Comparison of ENCODE assay signal across 7 cellular contexts in genomic region chrX:280722-281121, GRCh38. TPM values are rescaled to one million over a fixed set of nuclear protein-coding genes. Genes with fewer than 3 reads are reported as not detected.
A peak's percentile ranks its signal among the peaks of the same experiment; 100 is the strongest.
DNase-seq lines count a peak whose midpoint lies in the region; ATAC-seq and TF ChIP-seq lines count a peak whose summit lies in the region.
"Not testable (repeated sequence)": the region's sequence is repeated elsewhere in the genome, so short reads cannot be mapped to it uniquely, and the experiment has no call there.

No MANE protein-coding gene starts in this region.

- not testable (repeated sequence) for H3K23ac ChIP-seq in neuronal stem cell (ENCODE audit: low read depth, low read length, poor library complexity)

- peak overlapping the region; percentile 95 for H3K27ac ChIP-seq in HUES48 (ENCODE audit: low read depth, low read length)
- not testable (repeated sequence) for H3K27ac ChIP-seq in breast epithelium; left ventricle myocardium inferior (replicated peaks); lower lobe of right lung; urinary bladder (ENCODE audit: low read depth)
- H3K27ac ChIP-seq in neuronal stem cell (replicated peaks; ENCODE audit: low read length) = peak overlapping the region; percentile 98
- H3K27ac ChIP-seq in stomach = peak overlapping the region in 2 of 5 donors; percentile 49 to 72

- H4K91ac ChIP-seq in neuronal stem cell (ENCODE audit: low read depth, low read length, poor library complexity) = not testable (repeated sequence)

- WGBS in neuronal stem cell (ENCODE audit: extremely low coverage in 2 of 2, insufficient read length in 2 of 2, insufficient replicate concordance in 1 of 2), 2 donors = no CpG with 5 or more reads among the region's 24 CpGs
- WGBS in stomach, 5 donors = 0 to 14% methylated on average over 1 to 13 of the region's 24 CpGs; no CpG with 5 or more reads in 3 of the 5 donors
- WGBS in urinary bladder = 9% methylated on average over 18 of the region's 24 CpGs

- H4K8ac ChIP-seq in neuronal stem cell (ENCODE audit: low read depth, low read length) = not testable (repeated sequence)

- H3K4ac ChIP-seq in neuronal stem cell (ENCODE audit: low read length) = not testable (repeated sequence)

- H2BK5ac ChIP-seq in neuronal stem cell (ENCODE audit: low read length) = not testable (repeated sequence)

- H2AK5ac ChIP-seq in neuronal stem cell (ENCODE audit: low read depth, low read length) = not testable (repeated sequence)

- TF ChIP-seq EP300 in stomach (IDR thresholded peaks at IDR 0.05) = not testable (repeated sequence)

- H2BK120ac ChIP-seq in neuronal stem cell (ENCODE audit: low read depth, low read length) = not testable (repeated sequence)

- H3K14ac ChIP-seq in neuronal stem cell (ENCODE audit: low read length) = not testable (repeated sequence)

- not testable (repeated sequence) for H3K9ac ChIP-seq in HUES48 (ENCODE audit: low read depth, low read length); neuronal stem cell (ENCODE audit: low read depth, low read length, poor library complexity)

- H3K4me3 ChIP-seq in HUES48 (ENCODE audit: low read depth, low read length) = not testable (repeated sequence)
- peak overlapping the region in 2 of 3 donors; percentile 35 to 52 for H3K4me3 ChIP-seq in breast epithelium
- H3K4me3 ChIP-seq in left ventricle myocardium inferior = peak overlapping the region; percentile 56
- peak overlapping the region; percentile 36 for H3K4me3 ChIP-seq in lower lobe of right lung
- peak overlapping the region in 1 of 2 donors; percentile 56 for H3K4me3 ChIP-seq in neuronal stem cell (ENCODE audit: low read length in 2 of 2)
- peak overlapping the region; percentile 24 to 37 (median 30) for H3K4me3 ChIP-seq in stomach
- H3K4me3 ChIP-seq in urinary bladder (ENCODE audit: low read depth, low read length) = peak overlapping the region; percentile 11

- peaks cover 21% of the 10 kb centered on the region for H3K79me1 ChIP-seq in neuronal stem cell (ENCODE audit: low read depth, low read length)

- H3K27me3 ChIP-seq in HUES48 (ENCODE audit: control insufficient read depth, insufficient read depth, low read length); breast epithelium; left ventricle myocardium inferior (ENCODE audit: low read depth); lower lobe of right lung (ENCODE audit: low read depth); neuronal stem cell (ENCODE audit: control insufficient read depth in 3 of 3, insufficient read depth in 3 of 3, low read depth in 1 of 3, low read length in 3 of 3); stomach: not testable (repeated sequence)

- H3K36me3 ChIP-seq in HUES48 (ENCODE audit: control insufficient read depth, insufficient read depth, low read length) (peaks cover 25% of the 10 kb centered on the region), lower lobe of right lung (peaks cover 13% of the 10 kb centered on the region), neuronal stem cell (replicated peaks in 1 of 2; ENCODE audit: control insufficient read depth in 2 of 2, insufficient read depth in 2 of 2, low read length in 2 of 2) (peaks cover 17 to 19% of the 10 kb centered on the region in 2 donors), stomach (peaks cover 4 to 17% (median 15%) of the 10 kb centered on the region in 4 donors)
- H3K36me3 ChIP-seq in breast epithelium; left ventricle myocardium inferior; urinary bladder (ENCODE audit: insufficient read depth): not testable (repeated sequence)

- H3K9me3 ChIP-seq in HUES48 (ENCODE audit: control insufficient read depth, insufficient read depth, low read length); breast epithelium; left ventricle myocardium inferior (replicated peaks); lower lobe of right lung; neuronal stem cell (replicated peaks in 1 of 2; ENCODE audit: control insufficient read depth in 2 of 2, insufficient read depth in 1 of 2, low read depth in 1 of 2, low read length in 2 of 2); stomach: not testable (repeated sequence)

- H2BK12ac ChIP-seq in neuronal stem cell (ENCODE audit: low read length) = not testable (repeated sequence)

- H3K4me1 ChIP-seq in HUES48 (ENCODE audit: control insufficient read depth, insufficient read depth, low read length); breast epithelium; urinary bladder (ENCODE audit: insufficient read depth): not testable (repeated sequence)
- H3K4me1 ChIP-seq in left ventricle myocardium inferior (peaks cover 25% of the 10 kb centered on the region), lower lobe of right lung (peaks cover 17% of the 10 kb centered on the region), neuronal stem cell (ENCODE audit: control insufficient read depth in 2 of 2, insufficient read depth in 1 of 2, low read depth in 1 of 2, low read length in 2 of 2) (peaks cover 2 to 11% of the 10 kb centered on the region in 2 donors), stomach (peaks cover 4 to 50% (median 39%) of the 10 kb centered on the region in 4 donors)

- not testable (repeated sequence) for DNase-seq in breast epithelium (ENCODE audit: low spot score in 2 of 2); left ventricle myocardium inferior; lower lobe of right lung; neuronal stem cell (ENCODE audit: low spot score); stomach

- H3K4me2 ChIP-seq in neuronal stem cell (ENCODE audit: insufficient read depth, low read length, poor library complexity, severe bottlenecking) = not testable (repeated sequence)

- H2AFZ ChIP-seq in neuronal stem cell (ENCODE audit: low read length) = not testable (repeated sequence)

- not testable (repeated sequence) for H2BK15ac ChIP-seq in neuronal stem cell (ENCODE audit: low read length)

- not testable (repeated sequence) for ATAC-seq in lower lobe of right lung

- not testable (repeated sequence) for H3K18ac ChIP-seq in neuronal stem cell (ENCODE audit: low read length)

- TF ChIP-seq POLR2A in breast epithelium (IDR thresholded peaks at IDR 0.05); stomach (IDR thresholded peaks at IDR 0.05): not testable (repeated sequence)

- TF ChIP-seq CTCF in breast epithelium (IDR thresholded peaks at IDR 0.05); left ventricle myocardium inferior (IDR thresholded peaks at IDR 0.05; ENCODE audit: borderline replicate concordance); lower lobe of right lung (IDR thresholded peaks at IDR 0.05); stomach (IDR thresholded peaks at IDR 0.05): not testable (repeated sequence)

- intact Hi-C loops in breast epithelium (cut with DNase I; ENCODE audit: low total_unique reads); left ventricle myocardium inferior (cut with micrococcal nuclease); lower lobe of right lung (cut with DNase I); stomach (cut with DNase I; ENCODE audit: low total_unique reads): not testable (repeated sequence)

RNA-seq across cellular contexts. Expression of gene PLCXD1, which starts 0.5 kb away (rescaled TPM):
- total RNA-seq in breast epithelium = 10 to 100 TPM; 10.5 to 15.5 (median 12.3) TPM
- total RNA-seq in left ventricle myocardium inferior = 4.0 TPM
- 23.7 TPM for total RNA-seq in lower lobe of right lung
- polyA plus RNA-seq in neuronal stem cell (2013, experiment 1 of 2) = 32.6 TPM
- polyA plus RNA-seq in neuronal stem cell (2013, experiment 2 of 2) = 33.7 TPM
- 100 to 1,000 TPM in 1 of 5 donors, 10 to 100 TPM in 3, 1 to 10 TPM in 1; 8.4 to 114 (median 30.3) TPM for total RNA-seq in stomach
- polyA plus RNA-seq in stomach = 10 to 100 TPM; 13.3 to 45.1 (median 16.4) TPM
- 5.2 TPM for total RNA-seq in urinary bladder
- 10.2 TPM for polyA plus RNA-seq in urinary bladder

RNA-seq across cellular contexts. Expression of gene GTPBP6, which starts 37.9 kb away (rescaled TPM):
- total RNA-seq in breast epithelium (10 to 100 TPM; 25.5 to 45.9 (median 27.2) TPM), left ventricle myocardium inferior (51.1 TPM), lower lobe of right lung (47.1 TPM), stomach (10 to 100 TPM; 19.8 to 73.9 (median 36.8) TPM), urinary bladder (10.0 TPM)
- 42.2 TPM for polyA plus RNA-seq in neuronal stem cell (2013, experiment 1 of 2)
- 42.0 TPM for polyA plus RNA-seq in neuronal stem cell (2013, experiment 2 of 2)
- polyA plus RNA-seq in stomach (10 to 100 TPM; 47.7 to 53.4 (median 48.6) TPM), urinary bladder (71.8 TPM)
